ENCODE assay signal across 17 cellular contexts in the genomic region with DNA sequence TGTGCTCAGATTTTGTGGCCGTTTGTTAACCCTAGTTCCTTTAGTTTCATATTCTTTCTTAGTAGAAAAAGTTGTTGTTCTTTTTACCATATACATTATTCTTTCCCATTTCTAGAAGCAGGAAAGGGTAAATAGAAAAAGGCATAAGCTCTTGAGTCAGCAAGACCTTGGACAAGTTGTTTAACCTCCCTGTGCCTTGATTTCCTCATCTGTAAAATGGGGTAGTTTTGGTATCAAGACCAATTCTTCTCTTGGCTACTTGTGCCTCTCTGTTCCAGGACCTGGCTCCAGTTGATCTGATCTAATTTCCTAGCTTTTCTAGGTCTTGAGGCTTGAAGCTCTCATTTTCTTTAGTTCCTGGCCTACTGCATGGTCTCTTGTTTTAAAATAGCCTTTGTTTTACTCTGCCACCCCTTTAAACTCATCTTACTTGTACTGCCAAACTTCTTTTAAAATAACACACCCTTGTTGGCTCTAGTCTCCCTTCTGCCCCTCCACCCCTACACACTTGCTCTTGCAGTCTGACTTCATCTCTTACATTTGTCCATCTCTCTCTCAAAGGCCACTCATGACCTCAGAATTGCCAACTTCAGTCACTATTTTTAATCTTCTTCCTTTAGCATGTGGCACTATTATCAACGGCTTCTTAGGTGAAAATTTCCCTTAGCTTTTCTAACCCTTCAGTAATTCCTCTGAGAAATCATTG.
"Had no signal": no experiment of that assay in that cellular context is flagged by ENCODE, and none has a peak within 500 bp of the region (broad histone marks: within the 10 kb centered on the region; RNA-seq: fewer than 3 reads in every experiment).

No MANE protein-coding gene starts in this region.

- H3K27me3 ChIP-seq: sigmoid colon, suprapubic skin had no signal

- H3K27ac ChIP-seq: suprapubic skin, VCaP had no signal

- H3K4me1 ChIP-seq: suprapubic skin had no signal

- H3K4me3 ChIP-seq: sigmoid colon, suprapubic skin had no signal

- H3K9me3 ChIP-seq: sigmoid colon, suprapubic skin had no signal

- DNase-seq: activated CD4-positive, alpha-beta T cell treated with anti-CD3 and anti-CD28 coated beads for 36 hours; activated CD8-positive, alpha-beta T cell treated with anti-CD3 and anti-CD28 coated beads, Interleukin-2, amount 10 ng/mL, durations not matched to agents 7 days and 5 days; activated naive CD4-positive, alpha-beta T cell treated with Interleukin-2 at 50 U/mL for 16 hours; cerebellar nuclear complex; foreskin melanocyte; naive B cell; sigmoid colon; stimulated activated CD4-positive, alpha-beta T cell treated with anti-CD3 and anti-CD28 coated beads, Interleukin-4, amount 100 ng/mL, for 1 hour; stimulated activated CD8-positive, alpha-beta memory T cell treated with anti-CD3 and anti-CD28 coated beads, Interleukin-4, amount 100 ng/mL, for 48 hours; stimulated activated naive CD8-positive, alpha-beta T cell treated with anti-CD3 and anti-CD28 coated beads, Interleukin-15, Interleukin-2, amounts not matched to agents 100 U/mL and 50 U/mL, for 24 hours; T-cell; T1000 had no signal

- H3K4me3 Mint-ChIP-seq: activated CD4-positive, alpha-beta T cell treated with anti-CD3 and anti-CD28 coated beads for 36 hours; activated CD8-positive, alpha-beta T cell treated with anti-CD3 and anti-CD28 coated beads, Interleukin-2, amount 10 ng/mL, durations not matched to agents 7 days and 5 days; brain; naive B cell; T-cell had no signal

- ATAC-seq: activated CD4-positive, alpha-beta T cell treated with anti-CD3 and anti-CD28 coated beads for 36 hours; activated CD8-positive, alpha-beta T cell treated with anti-CD3 and anti-CD28 coated beads, Interleukin-2, amount 10 ng/mL, durations not matched to agents 7 days and 5 days; esophagus mucosa; stimulated activated naive CD8-positive, alpha-beta T cell treated with anti-CD3 and anti-CD28 coated beads, Interleukin-15, Interleukin-2, amounts not matched to agents 100 U/mL and 50 U/mL, for 24 hours; T-cell had no signal

- H3K27me3 Mint-ChIP-seq: activated CD4-positive, alpha-beta T cell treated with anti-CD3 and anti-CD28 coated beads for 36 hours; brain; naive B cell; progenitor cell of endocrine pancreas; T-cell had no signal

- H3K4me1 Mint-ChIP-seq: activated CD4-positive, alpha-beta T cell treated with anti-CD3 and anti-CD28 coated beads for 36 hours; T-cell had no signal

- H3K27ac Mint-ChIP-seq: activated CD4-positive, alpha-beta T cell treated with anti-CD3 and anti-CD28 coated beads for 36 hours; activated CD8-positive, alpha-beta T cell treated with anti-CD3 and anti-CD28 coated beads, Interleukin-2, amount 10 ng/mL, durations not matched to agents 7 days and 5 days; progenitor cell of endocrine pancreas; T-cell had no signal

- H3K36me3 ChIP-seq: sigmoid colon had no signal
